In genomic region chr12:110903511-110903910, GRCh38 we compare ENCODE assay signal across 10 cellular contexts. TPM values are rescaled to one million over a fixed set of nuclear protein-coding genes. Genes with fewer than 3 reads are reported as not detected.
"Had no signal": no experiment of that assay in that cellular context is flagged by ENCODE, and none has a peak within 500 bp of the region (broad histone marks: within the 10 kb centered on the region; RNA-seq: fewer than 3 reads in every experiment).

No MANE protein-coding gene starts in this region.

- H3K4me3 Mint-ChIP-seq: GM23338, H9 had no signal

- H3K4me3 ChIP-seq: GM23338 had no signal

- H3K9ac ChIP-seq: KMS-11 had no signal

- DNase-seq: H9, HCEC 1CT, IMR-90, KBM-7 had no signal

- FAIRE-seq: H1, H54 had no signal

- H3K27ac ChIP-seq: HL-60, KMS-11 had no signal

- ATAC-seq: GM23338 had no signal

- H3K4me2 ChIP-seq: GM23338, KMS-11 had no signal

- H3K27ac Mint-ChIP-seq: GM23338 had no signal

- H2AFZ ChIP-seq: GM23338 had no signal

RNA-seq across cellular contexts. Expression of gene MYL2, which starts 16.9 kb away (rescaled TPM):
- total RNA-seq: GM23338, H1, H9, HT1080, IMR-90 had no signal
- polyA plus RNA-seq: GM23338, H1, IMR-90 had no signal

RNA-seq across cellular contexts. Expression of gene CCDC63, which starts 56.7 kb away (rescaled TPM):
- total RNA-seq: GM23338, HT1080, IMR-90 had no signal
- polyA plus RNA-seq: IMR-90 had no signal
